In the genomic region with DNA sequence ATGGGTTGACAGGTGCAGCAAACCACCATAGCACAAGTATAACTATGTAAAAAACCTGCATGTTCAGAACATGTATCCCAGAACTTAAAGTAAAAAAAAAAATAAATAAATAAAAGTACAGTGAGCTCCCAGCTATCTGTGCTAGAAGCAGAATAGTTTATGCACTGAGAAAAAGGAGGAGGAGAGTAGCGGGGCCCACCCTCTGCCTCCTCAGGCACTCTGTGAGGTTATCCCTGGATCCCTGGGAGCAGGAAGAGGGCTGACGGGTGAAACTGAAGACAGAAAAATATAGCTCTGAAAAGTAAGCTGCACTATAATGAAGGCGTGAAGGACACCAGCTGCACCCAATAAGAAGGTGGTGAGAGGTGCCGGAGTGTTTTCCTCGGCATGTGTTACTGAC, we compare ENCODE assay signal across 24 cellular contexts.
"Had no signal": no experiment of that assay in that cellular context is flagged by ENCODE, and none has a peak within 500 bp of the region (broad histone marks: within the 10 kb centered on the region; RNA-seq: fewer than 3 reads in every experiment).

No MANE protein-coding gene starts in this region.

- H3K9me3 ChIP-seq: SK-N-SH had no signal

- ATAC-seq: HepG2, Panc1, PC-3 had no signal

- H3K27ac ChIP-seq: KMS-11, RWPE1 had no signal

- FAIRE-seq: HepG2 had no signal

- DNase-seq: IMR-90; Kasumi-1; MM.1S; MV-4-11; NCI-H1048; NCI-H1105; NCI-H1417; NCI-H1436 treated with DMSO at 0.1 percent for 48 hours; NCI-H1694; NCI-H187 treated with DMSO at 0.1 percent for 48 hours; NCI-H2081; NCI-H2107; NCI-H2227 treated with DMSO at 0.1 percent for 48 hours; NCI-H524; NCI-H526 treated with DMSO at 0.1 percent for 48 hours; NCI-H774; NK-92 treated with Interleukin-12 subunit alpha and Interleukin-12 subunit beta, amount 100 ng/mL, for 24 hours; PC-3; SHP77; SK-N-SH had no signal

- H3K9ac ChIP-seq: KMS-11, SK-N-SH had no signal
